ENCODE assay signal across 8 cellular contexts in the genomic region with DNA sequence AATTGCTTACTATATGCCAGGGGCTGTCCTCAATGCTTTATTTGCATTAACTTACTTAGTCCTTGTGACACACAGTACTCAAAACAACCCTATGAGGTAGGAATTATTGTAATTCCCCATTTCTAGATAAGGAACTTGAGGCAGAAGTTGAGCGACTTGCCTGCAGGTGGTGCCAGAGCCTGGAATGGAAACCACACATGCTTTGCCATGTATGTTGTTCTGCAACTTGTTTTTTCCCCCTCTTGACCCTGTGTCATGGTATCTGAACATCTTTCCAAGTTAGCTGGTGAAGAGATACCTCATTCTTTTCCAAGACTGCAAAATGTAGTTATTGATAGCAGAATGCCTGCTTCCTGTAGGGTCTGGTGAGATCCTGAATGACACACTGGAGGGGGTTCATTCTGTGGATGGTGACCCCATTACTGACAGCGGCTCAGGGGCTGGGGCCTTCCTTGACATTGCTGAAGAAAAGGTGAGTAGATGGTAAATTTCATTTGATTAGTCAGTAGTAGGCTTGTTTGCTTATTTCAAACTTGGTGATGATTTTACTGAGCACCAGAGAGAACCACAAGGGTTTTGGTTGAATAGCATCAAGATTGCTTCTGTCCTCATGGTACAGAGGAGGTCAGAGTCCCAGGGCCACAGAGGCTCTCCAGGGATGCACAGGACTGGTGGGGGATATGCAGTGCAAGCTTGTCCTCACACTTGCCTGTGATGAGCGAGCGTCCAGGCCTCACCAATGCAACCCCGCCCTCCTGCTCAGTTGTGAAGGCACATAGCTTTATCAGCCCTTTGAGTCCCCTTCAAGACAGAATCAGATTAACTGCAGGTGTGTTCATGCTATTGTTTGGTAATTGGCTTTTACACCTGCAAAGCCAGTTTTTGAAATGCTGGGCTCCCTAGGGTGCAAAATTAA. TPM values are rescaled to one million over a fixed set of nuclear protein-coding genes. Genes with fewer than 3 reads are reported as not detected.
DNase-seq lines count a peak whose midpoint lies in the region; ATAC-seq and TF ChIP-seq lines count a peak whose summit lies in the region.

No MANE protein-coding gene starts in this region.

- H3K27ac ChIP-seq in RWPE1 (no peak overlapping the region), gastrocnemius medialis (no peak overlapping the region)

- CTCF ChIA-PET in RWPE1 (lab: Yijun Ruan, JAX): interaction anchor here (0.6 to 6.6 kb wide), 8 partner anchors 14 to 419 kb away, joined by 3 to 66 read pairs (median 4); no protein-coding TSS in a partner anchor

- H3K4me3 ChIP-seq in Jurkat, Clone E6-1 (ENCODE audit: low read length): no peak overlapping the region
- H3K4me3 ChIP-seq in gastrocnemius medialis: no peak overlapping the region

- peaks cover 13% of the 10 kb centered on the region for H3K27me3 Mint-ChIP-seq in glutamatergic neuron (ENCODE audit: unreplicated experiment)

- TF ChIP-seq POLR2A in gastrocnemius medialis (IDR thresholded peaks at IDR 0.05): no peak

- no peak overlapping the region for H3K4me3 Mint-ChIP-seq in glutamatergic neuron (ENCODE audit: unreplicated experiment)

- peaks cover 8% of the 10 kb centered on the region for H3K4me1 Mint-ChIP-seq in glutamatergic neuron (ENCODE audit: low read depth, unreplicated experiment)

- TF ChIP-seq CTCF in RWPE1 (conservative IDR thresholded peaks at IDR 0.05; ENCODE audit: low read depth) (peak; percentile 76), glutamatergic neuron (IDR thresholded peaks at IDR 0.05; ENCODE audit: partially characterized antibody, unreplicated experiment) (peak; percentile 69), gastrocnemius medialis (IDR thresholded peaks at IDR 0.05 in 4 of 5, conservative IDR thresholded peaks at IDR 0.05 in 1 of 5) (peak; percentile 34 to 67 (median 58))

- ATAC-seq in gastrocnemius medialis: peak in 1 of 2 donors; percentile 37
- ATAC-seq in GM21737 (IDR thresholded peaks at IDR 0.05; ENCODE audit: unreplicated experiment): no peak

- peaks cover 10% of the 10 kb centered on the region for H3K9me3 Mint-ChIP-seq in glutamatergic neuron (ENCODE audit: unreplicated experiment)

- peaks cover 0 to 10% of the 10 kb centered on the region in 2 donors for H3K4me1 ChIP-seq in gastrocnemius medialis

- H3K27ac Mint-ChIP-seq in glutamatergic neuron (ENCODE audit: unreplicated experiment): no peak overlapping the region

- DNase-seq in SIG-M5 treated with dmso at 0.1 percent for 504 hours (lab: John Stamatoyannopoulos, UW; ENCODE audit: unreplicated experiment) (peak; percentile 73), SIG-M5 (lab: John Stamatoyannopoulos, UW) (no peak), RWPE1 (ENCODE audit: low spot score) (peak; percentile 52), glutamatergic neuron (peak; percentile 64), gastrocnemius medialis (peak in 1 of 2 donors; percentile 44)
- peak; percentile 69 for DNase-seq in Jurkat, Clone E6-1 (ENCODE audit: low read depth, low spot score)
- peak; percentile 39 for DNase-seq in activated effector memory CD4-positive, alpha-beta T cell treated with Interleukin-2 at 50 U/mL for 16 hours

- in situ Hi-C loops in gastrocnemius medialis (cut with MboI; ENCODE audit: low sequenced_read_pairs in 4 of 4): no loop called here

- intact Hi-C loops in gastrocnemius medialis (cut with DNase I; ENCODE audit: low total_unique reads): loop anchor here (1.0 kb wide), 1 partner anchor 140 kb away; no protein-coding TSS in a partner anchor

- POLR2A ChIA-PET in RWPE1 (lab: Yijun Ruan, JAX; ENCODE audit: low non-redundant PET): no interaction called here

- H3K9me3 ChIP-seq in gastrocnemius medialis: no peaks in the 10 kb centered on the region

- no peaks in the 10 kb centered on the region for H3K27me3 ChIP-seq in gastrocnemius medialis

- H3K36me3 ChIP-seq in gastrocnemius medialis: no peaks in the 10 kb centered on the region

- H3K36me3 Mint-ChIP-seq in glutamatergic neuron (ENCODE audit: unreplicated experiment): peaks cover 8% of the 10 kb centered on the region

RNA-seq across cellular contexts. Expression of a gene that starts 57.0 kb away (rescaled TPM):
- 0.32 TPM for polyA plus RNA-seq in Jurkat, Clone E6-1 (2012; ENCODE audit: insufficient read depth, insufficient read length)
- total RNA-seq in glutamatergic neuron (ENCODE audit: unreplicated experiment): not detected
- total RNA-seq in gastrocnemius medialis: 1 to 10 TPM; 4.0 to 7.8 (median 6.8) TPM
